Comparison of ENCODE assay signal across 20 cellular contexts in genomic region chr3:105260385-105260784, GRCh38.
"Had no signal": no experiment of that assay in that cellular context is flagged by ENCODE, and none has a peak within 500 bp of the region (broad histone marks: within the 10 kb centered on the region; RNA-seq: fewer than 3 reads in every experiment).

No MANE protein-coding gene starts in this region.

- H3K36me3 ChIP-seq: colonic mucosa, sigmoid colon, tibial nerve, WERI-Rb-1 had no signal

- H3K4me1 Mint-ChIP-seq: central memory CD8-positive, alpha-beta T cell; endodermal cell; T-helper 17 cell had no signal

- H3K36me3 Mint-ChIP-seq: brain had no signal

- H3K4me3 ChIP-seq: colonic mucosa, sigmoid colon, tibial nerve had no signal

- DNase-seq: activated CD4-positive, alpha-beta T cell treated with anti-CD3 and anti-CD28 coated beads for 1 hour; activated CD4-positive, alpha-beta T cell treated with anti-CD3 and anti-CD28 coated beads, Interleukin-2, amount 50 U/mL, for 4 hours; activated T-cell treated with anti-CD3 and anti-CD28 coated beads for 4 hours; anterior cingulate cortex; colonic mucosa; endodermal cell; head of caudate nucleus; kidney; occipital lobe; posterior cingulate gyrus; sigmoid colon; stimulated activated naive CD4-positive, alpha-beta T cell; T-helper 17 cell; WERI-Rb-1 had no signal

- H3K9me3 ChIP-seq: colonic mucosa had no signal

- H3K27me3 ChIP-seq: colonic mucosa, sigmoid colon, tibial nerve had no signal

- H3K27ac Mint-ChIP-seq: endodermal cell, T-helper 17 cell had no signal

- H3K27me3 Mint-ChIP-seq: brain had no signal

- H3K4me1 ChIP-seq: colonic mucosa, sigmoid colon, tibial nerve had no signal

- H3K4me3 Mint-ChIP-seq: brain; central memory CD8-positive, alpha-beta T cell; endodermal cell; T-helper 17 cell had no signal

- H3K27ac ChIP-seq: colonic mucosa, epithelial cell of prostate, sigmoid colon, tibial nerve, WERI-Rb-1 had no signal

- FAIRE-seq: frontal cortex, kidney, urothelium cell line had no signal

- H3K9me3 Mint-ChIP-seq: central memory CD8-positive, alpha-beta T cell had no signal
